Comparison of ENCODE assay signal across 10 cellular contexts in the genomic region with DNA sequence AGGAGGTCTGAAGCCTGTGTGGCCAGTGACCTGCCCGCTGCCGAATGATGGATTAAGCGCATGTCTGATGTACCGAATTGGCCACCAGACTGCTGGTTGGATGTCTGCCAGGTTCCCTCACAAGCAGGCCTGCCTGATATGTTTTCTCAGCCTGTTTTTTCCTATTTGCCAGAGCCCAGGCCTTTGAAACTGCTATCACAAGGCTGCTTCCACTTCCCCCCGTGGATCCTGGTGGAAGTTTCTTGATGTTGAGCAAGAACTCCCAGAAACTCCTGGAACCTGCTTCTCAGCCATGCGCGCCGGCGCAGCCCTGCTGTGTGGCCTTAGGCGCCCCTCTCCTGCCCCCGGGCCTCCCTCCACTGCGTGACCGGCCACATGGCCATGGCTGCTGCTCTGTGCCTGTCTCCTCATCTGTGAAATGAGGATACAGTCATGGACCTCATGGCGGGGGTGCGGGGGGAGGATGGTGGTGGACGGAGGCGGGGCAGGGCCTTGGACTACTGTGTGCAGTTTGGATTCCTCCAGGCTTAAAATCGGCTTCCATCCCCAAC. TPM values are rescaled to one million over a fixed set of nuclear protein-coding genes. Genes with fewer than 3 reads are reported as not detected.
DNase-seq lines count a peak whose midpoint lies in the region; ATAC-seq and TF ChIP-seq lines count a peak whose summit lies in the region.
"Had no signal": no experiment of that assay in that cellular context is flagged by ENCODE, and none has a peak within 500 bp of the region (broad histone marks: within the 10 kb centered on the region; RNA-seq: fewer than 3 reads in every experiment).

No MANE protein-coding gene starts in this region.

- BruUV-seq in OCI-LY7 (replicated peaks; lab: Mats Ljungman, UMichigan), result no TSS peak

- peaks cover 66% of the 10 kb centered on the region for H3K4me1 ChIP-seq in BLaER1
- peaks cover 0 to 31% (median 0%) of the 10 kb centered on the region in 3 donors for H3K4me1 ChIP-seq in gastroesophageal sphincter
- H3K4me1 ChIP-seq in OCI-LY7 (ENCODE audit: insufficient read depth, low read length, poor library complexity, severe bottlenecking), result no peaks in the 10 kb centered on the region

- H3K27me3 ChIP-seq in BLaER1 (no peaks in the 10 kb centered on the region), gastroesophageal sphincter (no peaks in the 10 kb centered on the region)

- ATAC-seq in esophagus mucosa (peak; percentile 18), gastroesophageal sphincter (no peak)

- H3K36me3 ChIP-seq in BLaER1, result no peaks in the 10 kb centered on the region
- H3K36me3 ChIP-seq in gastroesophageal sphincter, result no peaks in the 10 kb centered on the region
- H3K36me3 ChIP-seq in OCI-LY7 (ENCODE audit: insufficient read depth, low read length), result no peaks in the 10 kb centered on the region
- H3K36me3 ChIP-seq: thoracic aorta had no signal

- H4K20me1 ChIP-seq in BLaER1 (no peaks in the 10 kb centered on the region), OCI-LY7 (ENCODE audit: insufficient read depth, low read length) (no peaks in the 10 kb centered on the region)

- peak overlapping the region; percentile 43 for H3K9ac ChIP-seq in BLaER1

- no peak for TF ChIP-seq CTCF in foreskin fibroblast (IDR thresholded peaks at IDR 0.05; ENCODE audit: low read depth, low read length)
- TF ChIP-seq CTCF in gastroesophageal sphincter (IDR thresholded peaks at IDR 0.05), result no peak
- TF ChIP-seq CTCF in OCI-LY7 (conservative IDR thresholded peaks at IDR 0.05; ENCODE audit: low read length), result no peak

- H3K9me3 ChIP-seq in BLaER1, result peaks cover 3% of the 10 kb centered on the region; the same call in 1 of the 2 replicates
- no peaks in the 10 kb centered on the region for H3K9me3 ChIP-seq in gastroesophageal sphincter
- no peaks in the 10 kb centered on the region for H3K9me3 ChIP-seq in OCI-LY7 (ENCODE audit: low read length)
- H3K9me3 ChIP-seq: thoracic aorta had no signal

- H3K79me2 ChIP-seq in OCI-LY7 (ENCODE audit: insufficient read depth, low read depth, low read length), result no peaks in the 10 kb centered on the region

- H2AFZ ChIP-seq in OCI-LY7 (ENCODE audit: low read length), result no peak overlapping the region

- H3K9me2 ChIP-seq in OCI-LY7 (ENCODE audit: insufficient read depth, low read length), result no peaks in the 10 kb centered on the region

- peak; percentile 27 for DNase-seq in NCI-H510A treated with DMSO at 0.1 percent for 48 hours (lab: John Stamatoyannopoulos, UW)
- DNase-seq in midbrain (lab: John Stamatoyannopoulos, UW), result peak; percentile 51
- no peak for DNase-seq in foreskin fibroblast
- no peak for DNase-seq in OCI-LY7 (ENCODE audit: low spot score)
- no peak for DNase-seq in NK-92 treated with Interleukin-12 subunit alpha and Interleukin-12 subunit beta, amount 100 ng/mL, for 24 hours (lab: John Stamatoyannopoulos, UW)
- DNase-seq: CD8-positive, alpha-beta memory T cell had no signal

- H3K4me3 ChIP-seq in BLaER1 (no peak overlapping the region), foreskin fibroblast (ENCODE audit: low read depth in 1 of 2, low read length in 2 of 2) (no peak overlapping the region), gastroesophageal sphincter (no peak overlapping the region), OCI-LY7 (ENCODE audit: low read depth, low read length, poor library complexity, severe bottlenecking) (no peak overlapping the region)

- CTCF ChIA-PET in OCI-LY7 (lab: Charles Lee; ENCODE audit: unreplicated experiment), result no interaction called here

- no peak for TF ChIP-seq POLR2A in gastroesophageal sphincter (IDR thresholded peaks at IDR 0.05)

- POLR2A ChIA-PET in OCI-LY7 (lab: Charles Lee), result no interaction called here

- no peak for TF ChIP-seq EP300 in gastroesophageal sphincter (IDR thresholded peaks at IDR 0.05)

- intact Hi-C loops in OCI-LY7 (cut with micrococcal nuclease; ENCODE audit: unreplicated experiment), result no loop called here

- WGBS in gastroesophageal sphincter (ENCODE audit: low coverage in 1 of 2), 2 donors, result 28 to 71% methylated on average over 5 to 9 of the region's 18 CpGs

- peak overlapping the region; percentile 76 for H3K27ac ChIP-seq in BLaER1
- peak overlapping the region in 2 of 4 donors; percentile 44 to 70 for H3K27ac ChIP-seq in gastroesophageal sphincter
- no peak overlapping the region for H3K27ac ChIP-seq in OCI-LY7 (ENCODE audit: low read depth, low read length, poor library complexity, severe bottlenecking)
- H3K27ac ChIP-seq: thoracic aorta had no signal

- H3K4me2 ChIP-seq in BLaER1 (peak overlapping the region; percentile 84), OCI-LY7 (ENCODE audit: low read length) (no peak overlapping the region)

RNA-seq across cellular contexts. Expression of a gene that starts 56.6 kb away (rescaled TPM):
- total RNA-seq in esophagus mucosa (420 TPM), gastroesophageal sphincter (100 to 1,000 TPM; 425 to 902 (median 829) TPM), OCI-LY7 (2022) (282 and 288 TPM in 2 replicates)
- 311 and 323 TPM in 2 replicates for total RNA-seq in OCI-LY7 (2014; rRNA removed; shearing (Covaris generic))

Comparison
In these comparisons a context has a peak if more than half of its experiments do, and no peak if none do; other contexts are left out.
1. DNase-seq: peak in NCI-H510A treated with DMSO at 0.1 percent for 48 hours (single experiment) and midbrain (single experiment); none in foreskin fibroblast (0 of 2), OCI-LY7 (single experiment) and NK-92 treated with Interleukin-12 subunit alpha and Interleukin-12 subunit beta, amount 100 ng/mL, for 24 hours (single experiment).